Comparison of ENCODE assay signal across 1 cellular context in the genomic region with DNA sequence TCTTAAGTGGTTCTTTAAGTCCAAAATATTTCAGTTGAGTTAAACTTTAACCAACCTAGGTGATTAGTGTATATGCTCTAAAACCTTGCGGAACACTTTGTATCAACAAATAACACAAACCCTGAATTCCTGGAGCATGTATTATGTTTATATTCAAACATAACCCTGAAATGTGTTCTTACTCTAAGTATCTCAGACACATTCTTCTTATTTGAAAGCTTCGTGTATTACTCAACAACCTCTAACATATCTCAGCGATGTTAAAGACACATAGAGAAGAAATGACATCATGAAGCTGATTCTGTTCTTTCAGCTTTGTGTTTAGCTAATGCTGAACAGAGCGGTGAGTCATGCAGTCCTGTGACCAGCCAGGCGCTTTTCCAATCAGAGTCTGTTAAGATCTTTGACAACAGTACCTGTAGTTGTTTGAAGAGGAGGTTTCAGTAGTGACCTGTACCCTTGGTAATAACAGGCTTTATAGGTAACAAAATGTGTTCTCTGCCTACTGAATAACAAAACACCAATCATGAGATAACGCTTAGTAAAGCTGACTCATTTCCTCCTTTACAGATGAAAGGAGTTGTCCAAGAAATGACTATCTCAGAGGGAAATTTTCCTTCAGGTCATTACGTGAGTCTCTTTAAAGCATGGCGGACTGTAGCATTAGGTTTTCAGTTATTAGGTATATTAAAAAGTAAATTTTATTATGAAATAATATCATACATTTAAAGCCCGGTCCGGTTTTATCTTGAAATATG.
TF ChIP-seq lines count a peak whose summit lies in the region.

No MANE protein-coding gene starts in this region.

TF ChIP-seq in HepG2, 621 proteins besides CTCF, POLR2A, EP300 and RAD21 (continued from another document and continues in another):
- TF ChIP-seq ZFX (CRISPR knock-in tag; IDR thresholded peaks at IDR 0.05; ENCODE audit: low read depth) (no peak), ZNF234 (CRISPR knock-in tag; conservative IDR thresholded peaks at IDR 0.05) (no peak), ARID5B (CRISPR knock-in tag; IDR thresholded peaks at IDR 0.05) (peak; percentile 96), KDM5A (IDR thresholded peaks at IDR 0.05; ENCODE audit: borderline replicate concordance, low read length) (no peak), CENPBD1 (CRISPR knock-in tag; IDR thresholded peaks at IDR 0.05; ENCODE audit: borderline replicate concordance, low read depth) (no peak), BHLHE40 (IDR thresholded peaks at IDR 0.05; ENCODE audit: low read length) (no peak), RCOR2 (CRISPR knock-in tag; IDR thresholded peaks at IDR 0.05) (peak; percentile 64; the same call in 1 of the 2 replicates), SOX6 (IDR thresholded peaks at IDR 0.05) (no peak), SOX6 (CRISPR knock-in tag; IDR thresholded peaks at IDR 0.05) (peak; percentile 77), HINFP (CRISPR knock-in tag; IDR thresholded peaks at IDR 0.05; ENCODE audit: low read depth) (no peak), ADNP (CRISPR knock-in tag; IDR thresholded peaks at IDR 0.05) (no peak), SIN3A (IDR thresholded peaks at IDR 0.05; ENCODE audit: borderline replicate concordance, low read depth, low read length) (no peak), MTF1 (CRISPR knock-in tag; IDR thresholded peaks at IDR 0.05) (no peak), ZNF432 (CRISPR knock-in tag; IDR thresholded peaks at IDR 0.05; ENCODE audit: borderline replicate concordance) (no peak), ATF2 (CRISPR knock-in tag; IDR thresholded peaks at IDR 0.05) (peak; percentile 98), NFE2L2 (IDR thresholded peaks at IDR 0.05; ENCODE audit: low read length) (peak; percentile 57; the same call in 1 of the 2 replicates), HNRNPH1 (optimal IDR thresholded peaks at IDR 0.05; ENCODE audit: low read depth, low read length) (no peak)
- TF ChIP-seq, protein P1, sequence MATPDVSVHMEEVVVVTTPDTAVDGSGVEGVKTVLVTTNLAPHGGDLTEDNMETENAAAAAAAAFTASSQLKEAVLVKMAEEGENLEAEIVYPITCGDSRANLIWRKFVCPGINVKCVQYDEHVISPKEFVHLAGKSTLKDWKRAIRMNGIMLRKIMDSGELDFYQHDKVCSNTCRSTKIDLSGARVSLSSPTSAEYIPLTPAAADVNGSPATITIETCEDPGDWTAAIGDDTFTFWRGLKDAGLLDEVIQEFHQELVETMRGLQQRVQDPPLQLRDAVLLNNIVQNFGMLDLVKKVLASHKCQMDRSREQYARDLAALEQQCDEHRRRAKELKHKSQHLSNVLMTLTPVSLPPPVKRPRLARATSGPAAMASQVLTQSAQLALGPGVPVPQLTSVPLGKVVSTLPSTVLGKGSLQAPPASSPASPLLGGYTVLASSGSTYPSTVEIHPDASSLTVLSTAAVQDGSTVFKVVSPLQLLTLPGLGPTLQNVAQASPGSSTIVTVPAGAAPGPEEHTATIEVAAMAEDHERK (CRISPR knock-in tag; IDR thresholded peaks at IDR 0.05; ENCODE audit: low read depth): 0 out of 2 replicates have a peak, but pooled peaks have one; percentile 22
- TF ChIP-seq, protein P2, sequence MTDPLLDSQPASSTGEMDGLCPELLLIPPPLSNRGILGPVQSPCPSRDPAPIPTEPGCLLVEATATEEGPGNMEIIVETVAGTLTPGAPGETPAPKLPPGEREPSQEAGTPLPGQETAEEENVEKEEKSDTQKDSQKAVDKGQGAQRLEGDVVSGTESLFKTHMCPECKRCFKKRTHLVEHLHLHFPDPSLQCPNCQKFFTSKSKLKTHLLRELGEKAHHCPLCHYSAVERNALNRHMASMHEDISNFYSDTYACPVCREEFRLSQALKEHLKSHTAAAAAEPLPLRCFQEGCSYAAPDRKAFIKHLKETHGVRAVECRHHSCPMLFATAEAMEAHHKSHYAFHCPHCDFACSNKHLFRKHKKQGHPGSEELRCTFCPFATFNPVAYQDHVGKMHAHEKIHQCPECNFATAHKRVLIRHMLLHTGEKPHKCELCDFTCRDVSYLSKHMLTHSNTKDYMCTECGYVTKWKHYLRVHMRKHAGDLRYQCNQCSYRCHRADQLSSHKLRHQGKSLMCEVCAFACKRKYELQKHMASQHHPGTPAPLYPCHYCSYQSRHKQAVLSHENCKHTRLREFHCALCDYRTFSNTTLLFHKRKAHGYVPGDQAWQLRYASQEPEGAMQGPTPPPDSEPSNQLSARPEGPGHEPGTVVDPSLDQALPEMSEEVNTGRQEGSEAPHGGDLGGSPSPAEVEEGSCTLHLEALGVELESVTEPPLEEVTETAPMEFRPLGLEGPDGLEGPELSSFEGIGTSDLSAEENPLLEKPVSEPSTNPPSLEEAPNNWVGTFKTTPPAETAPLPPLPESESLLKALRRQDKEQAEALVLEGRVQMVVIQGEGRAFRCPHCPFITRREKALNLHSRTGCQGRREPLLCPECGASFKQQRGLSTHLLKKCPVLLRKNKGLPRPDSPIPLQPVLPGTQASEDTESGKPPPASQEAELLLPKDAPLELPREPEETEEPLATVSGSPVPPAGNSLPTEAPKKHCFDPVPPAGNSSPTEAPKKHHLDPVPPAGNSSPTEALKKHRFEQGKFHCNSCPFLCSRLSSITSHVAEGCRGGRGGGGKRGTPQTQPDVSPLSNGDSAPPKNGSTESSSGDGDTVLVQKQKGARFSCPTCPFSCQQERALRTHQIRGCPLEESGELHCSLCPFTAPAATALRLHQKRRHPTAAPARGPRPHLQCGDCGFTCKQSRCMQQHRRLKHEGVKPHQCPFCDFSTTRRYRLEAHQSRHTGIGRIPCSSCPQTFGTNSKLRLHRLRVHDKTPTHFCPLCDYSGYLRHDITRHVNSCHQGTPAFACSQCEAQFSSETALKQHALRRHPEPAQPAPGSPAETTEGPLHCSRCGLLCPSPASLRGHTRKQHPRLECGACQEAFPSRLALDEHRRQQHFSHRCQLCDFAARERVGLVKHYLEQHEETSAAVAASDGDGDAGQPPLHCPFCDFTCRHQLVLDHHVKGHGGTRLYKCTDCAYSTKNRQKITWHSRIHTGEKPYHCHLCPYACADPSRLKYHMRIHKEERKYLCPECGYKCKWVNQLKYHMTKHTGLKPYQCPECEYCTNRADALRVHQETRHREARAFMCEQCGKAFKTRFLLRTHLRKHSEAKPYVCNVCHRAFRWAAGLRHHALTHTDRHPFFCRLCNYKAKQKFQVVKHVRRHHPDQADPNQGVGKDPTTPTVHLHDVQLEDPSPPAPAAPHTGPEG (CRISPR knock-in tag; IDR thresholded peaks at IDR 0.05): no peak
- TF ChIP-seq, protein P3, sequence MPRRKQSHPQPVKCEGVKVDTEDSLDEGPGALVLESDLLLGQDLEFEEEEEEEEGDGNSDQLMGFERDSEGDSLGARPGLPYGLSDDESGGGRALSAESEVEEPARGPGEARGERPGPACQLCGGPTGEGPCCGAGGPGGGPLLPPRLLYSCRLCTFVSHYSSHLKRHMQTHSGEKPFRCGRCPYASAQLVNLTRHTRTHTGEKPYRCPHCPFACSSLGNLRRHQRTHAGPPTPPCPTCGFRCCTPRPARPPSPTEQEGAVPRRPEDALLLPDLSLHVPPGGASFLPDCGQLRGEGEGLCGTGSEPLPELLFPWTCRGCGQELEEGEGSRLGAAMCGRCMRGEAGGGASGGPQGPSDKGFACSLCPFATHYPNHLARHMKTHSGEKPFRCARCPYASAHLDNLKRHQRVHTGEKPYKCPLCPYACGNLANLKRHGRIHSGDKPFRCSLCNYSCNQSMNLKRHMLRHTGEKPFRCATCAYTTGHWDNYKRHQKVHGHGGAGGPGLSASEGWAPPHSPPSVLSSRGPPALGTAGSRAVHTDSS (CRISPR knock-in tag; conservative IDR thresholded peaks at IDR 0.05): no peak
- TF ChIP-seq, protein P4, sequence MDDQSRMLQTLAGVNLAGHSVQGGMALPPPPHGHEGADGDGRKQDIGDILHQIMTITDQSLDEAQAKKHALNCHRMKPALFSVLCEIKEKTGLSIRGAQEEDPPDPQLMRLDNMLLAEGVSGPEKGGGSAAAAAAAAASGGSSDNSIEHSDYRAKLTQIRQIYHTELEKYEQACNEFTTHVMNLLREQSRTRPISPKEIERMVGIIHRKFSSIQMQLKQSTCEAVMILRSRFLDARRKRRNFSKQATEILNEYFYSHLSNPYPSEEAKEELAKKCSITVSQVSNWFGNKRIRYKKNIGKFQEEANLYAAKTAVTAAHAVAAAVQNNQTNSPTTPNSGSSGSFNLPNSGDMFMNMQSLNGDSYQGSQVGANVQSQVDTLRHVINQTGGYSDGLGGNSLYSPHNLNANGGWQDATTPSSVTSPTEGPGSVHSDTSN (CRISPR knock-in tag; IDR thresholded peaks at IDR 0.05; ENCODE audit: borderline replicate concordance): no peak
- TF ChIP-seq, protein P5, sequence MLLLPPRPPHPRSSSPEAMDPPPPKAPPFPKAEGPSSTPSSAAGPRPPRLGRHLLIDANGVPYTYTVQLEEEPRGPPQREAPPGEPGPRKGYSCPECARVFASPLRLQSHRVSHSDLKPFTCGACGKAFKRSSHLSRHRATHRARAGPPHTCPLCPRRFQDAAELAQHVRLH (CRISPR knock-in tag; IDR thresholded peaks at IDR 0.05; ENCODE audit: borderline replicate concordance, low read depth): 0 out of 2 replicates have a peak, but pooled peaks have one; percentile 41
- TF ChIP-seq, protein P6, sequence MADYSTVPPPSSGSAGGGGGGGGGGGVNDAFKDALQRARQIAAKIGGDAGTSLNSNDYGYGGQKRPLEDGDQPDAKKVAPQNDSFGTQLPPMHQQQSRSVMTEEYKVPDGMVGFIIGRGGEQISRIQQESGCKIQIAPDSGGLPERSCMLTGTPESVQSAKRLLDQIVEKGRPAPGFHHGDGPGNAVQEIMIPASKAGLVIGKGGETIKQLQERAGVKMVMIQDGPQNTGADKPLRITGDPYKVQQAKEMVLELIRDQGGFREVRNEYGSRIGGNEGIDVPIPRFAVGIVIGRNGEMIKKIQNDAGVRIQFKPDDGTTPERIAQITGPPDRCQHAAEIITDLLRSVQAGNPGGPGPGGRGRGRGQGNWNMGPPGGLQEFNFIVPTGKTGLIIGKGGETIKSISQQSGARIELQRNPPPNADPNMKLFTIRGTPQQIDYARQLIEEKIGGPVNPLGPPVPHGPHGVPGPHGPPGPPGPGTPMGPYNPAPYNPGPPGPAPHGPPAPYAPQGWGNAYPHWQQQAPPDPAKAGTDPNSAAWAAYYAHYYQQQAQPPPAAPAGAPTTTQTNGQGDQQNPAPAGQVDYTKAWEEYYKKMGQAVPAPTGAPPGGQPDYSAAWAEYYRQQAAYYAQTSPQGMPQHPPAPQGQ (CRISPR knock-in tag; IDR thresholded peaks at IDR 0.05; ENCODE audit: borderline replicate concordance): no peak
- TF ChIP-seq, protein P7, sequence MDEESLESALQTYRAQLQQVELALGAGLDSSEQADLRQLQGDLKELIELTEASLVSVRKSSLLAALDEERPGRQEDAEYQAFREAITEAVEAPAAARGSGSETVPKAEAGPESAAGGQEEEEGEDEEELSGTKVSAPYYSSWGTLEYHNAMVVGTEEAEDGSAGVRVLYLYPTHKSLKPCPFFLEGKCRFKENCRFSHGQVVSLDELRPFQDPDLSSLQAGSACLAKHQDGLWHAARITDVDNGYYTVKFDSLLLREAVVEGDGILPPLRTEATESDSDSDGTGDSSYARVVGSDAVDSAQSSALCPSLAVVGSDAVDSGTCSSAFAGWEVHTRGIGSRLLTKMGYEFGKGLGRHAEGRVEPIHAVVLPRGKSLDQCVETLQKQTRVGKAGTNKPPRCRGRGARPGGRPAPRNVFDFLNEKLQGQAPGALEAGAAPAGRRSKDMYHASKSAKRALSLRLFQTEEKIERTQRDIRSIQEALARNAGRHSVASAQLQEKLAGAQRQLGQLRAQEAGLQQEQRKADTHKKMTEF (CRISPR knock-in tag; IDR thresholded peaks at IDR 0.05): peak; percentile 64; the same call in 1 of the 2 replicates
